12 cellular contexts compared by ENCODE assay signal in genomic region chr13:100547805-100548204, GRCh38. TPM values are rescaled to one million over a fixed set of nuclear protein-coding genes. Genes with fewer than 3 reads are reported as not detected.
DNase-seq lines count a peak whose midpoint lies in the region; ATAC-seq and TF ChIP-seq lines count a peak whose summit lies in the region.
"Had no signal": no experiment of that assay in that cellular context is flagged by ENCODE, and none has a peak within 500 bp of the region (broad histone marks: within the 10 kb centered on the region; RNA-seq: fewer than 3 reads in every experiment).

No MANE protein-coding gene starts in this region.

- DNase-seq in H9 (no peak), body of pancreas (peak; percentile 41 to 65 (median 55)), glutamatergic neuron (no peak), iPS-NIHi7 (ENCODE audit: extremely low spot score) (no peak), heart left ventricle (no peak), midbrain (lab: John Stamatoyannopoulos, UW) (no peak)
- DNase-seq: activated naive CD8-positive, alpha-beta T cell treated with anti-CD3 and anti-CD28 coated beads, Interleukin-2, amount 10 ng/mL, durations not matched to agents 7 days and 5 days; CD4-positive, alpha-beta T cell; NCI-H2029 treated with DMSO at 0.1 percent for 48 hours; PC-3 had no signal

- no peaks in the 10 kb centered on the region; the same call in 1 of the 2 replicates for H3K27me3 Mint-ChIP-seq in H9 (ENCODE audit: low read depth)
- H3K27me3 Mint-ChIP-seq in glutamatergic neuron (ENCODE audit: unreplicated experiment) = no peaks in the 10 kb centered on the region
- H3K27me3 Mint-ChIP-seq: activated naive CD8-positive, alpha-beta T cell treated with anti-CD3 and anti-CD28 coated beads, Interleukin-2, amount 10 ng/mL, durations not matched to agents 7 days and 5 days; CD4-positive, alpha-beta T cell had no signal

- H3K36me3 Mint-ChIP-seq in H9 (ENCODE audit: insufficient read depth in 1 of 3, low read depth in 3 of 3) (no peaks in the 10 kb centered on the region), glutamatergic neuron (ENCODE audit: unreplicated experiment) (no peaks in the 10 kb centered on the region)
- H3K36me3 Mint-ChIP-seq: activated naive CD8-positive, alpha-beta T cell treated with anti-CD3 and anti-CD28 coated beads, Interleukin-2, amount 10 ng/mL, durations not matched to agents 7 days and 5 days had no signal

- H3K18ac ChIP-seq in H9 (ENCODE audit: insufficient read length, low read depth, low read length) = no peak overlapping the region

- peak overlapping the region in 2 of 3 experiments; percentile 17 to 80; a peak in 2 of 7 replicates for H3K27ac Mint-ChIP-seq in H9
- H3K27ac Mint-ChIP-seq in glutamatergic neuron (ENCODE audit: unreplicated experiment) = peak overlapping the region; percentile 9
- H3K27ac Mint-ChIP-seq: activated naive CD8-positive, alpha-beta T cell treated with anti-CD3 and anti-CD28 coated beads, Interleukin-2, amount 10 ng/mL, durations not matched to agents 7 days and 5 days; CD4-positive, alpha-beta T cell had no signal

- no peak overlapping the region for H2BK5ac ChIP-seq in H9 (ENCODE audit: insufficient read length, low read length)

- no peaks in the 10 kb centered on the region for H3K4me1 ChIP-seq in H9 (ENCODE audit: insufficient read depth, low read length)
- peaks cover 39% of the 10 kb centered on the region for H3K4me1 ChIP-seq in body of pancreas
- H3K4me1 ChIP-seq in heart left ventricle = peaks cover 0 to 7% (median 0%) of the 10 kb centered on the region in 12 donors

- H3K56ac ChIP-seq in H9 (ENCODE audit: insufficient read length, low read depth, low read length) = no peak overlapping the region

- no peak overlapping the region for H2BK120ac ChIP-seq in H9 (ENCODE audit: low read depth, low read length, poor library complexity, severe bottlenecking)

- H3K79me2 ChIP-seq in H9 (ENCODE audit: insufficient read depth, low read length) = no peaks in the 10 kb centered on the region

- H2BK12ac ChIP-seq in H9 (ENCODE audit: insufficient read length, low read depth, low read length) = no peak overlapping the region

- H4K20me1 ChIP-seq in H9 (ENCODE audit: control insufficient read depth, insufficient read depth, insufficient read length) = no peaks in the 10 kb centered on the region

- H3K4me3 Mint-ChIP-seq in H9 (no peak overlapping the region), glutamatergic neuron (ENCODE audit: unreplicated experiment) (no peak overlapping the region)
- H3K4me3 Mint-ChIP-seq: activated naive CD8-positive, alpha-beta T cell treated with anti-CD3 and anti-CD28 coated beads, Interleukin-2, amount 10 ng/mL, durations not matched to agents 7 days and 5 days; CD4-positive, alpha-beta T cell had no signal

- H3K9ac ChIP-seq in H9 (ENCODE audit: extremely low read depth, insufficient read length, low read length) = no peak overlapping the region

- no peak overlapping the region for H2AK5ac ChIP-seq in H9 (ENCODE audit: insufficient read length, low read length)

- H3T11ph ChIP-seq in H9 (ENCODE audit: low read length) = no peak overlapping the region

- ATAC-seq in body of pancreas = peak; percentile 12
- no peak for ATAC-seq in heart left ventricle
- ATAC-seq in GM21576 (IDR thresholded peaks at IDR 0.05; ENCODE audit: unreplicated experiment) = no peak
- ATAC-seq: PC-3 had no signal

- peaks cover under 1 to 16% of the 10 kb centered on the region in 2 experiments; a peak in 3 of 4 replicates for H3K4me1 Mint-ChIP-seq in H9
- peaks cover 33% of the 10 kb centered on the region for H3K4me1 Mint-ChIP-seq in glutamatergic neuron (ENCODE audit: low read depth, unreplicated experiment)

- no peak overlapping the region for H2BK15ac ChIP-seq in H9 (ENCODE audit: low read depth, low read length)

- H4K5ac ChIP-seq in H9 (ENCODE audit: insufficient read length, low read depth, low read length) = no peak overlapping the region

- H3K27ac ChIP-seq in H9 (ENCODE audit: insufficient read length, low read depth, low read length) (no peak overlapping the region), body of pancreas (peak overlapping the region; percentile 39 to 75 (median 66)), skin epidermis (peak overlapping the region in 12 of 21 experiments; percentile 0 to 83 (median 22)), heart left ventricle (peak overlapping the region in 1 of 12 donors; percentile 72)

- no CpG with 5 or more reads among the region's 9 CpGs for WGBS in H9 (ENCODE audit: extremely low coverage, insufficient read length, low lambda C conversion rate)
- 21% methylated on average over 9 of the region's 9 CpGs for WGBS in body of pancreas, 2 donors
- WGBS in heart left ventricle, 4 donors = 70 to 87% (median 78%) methylated on average over 9 of the region's 9 CpGs

- TF ChIP-seq CTCF in H9 (conservative IDR thresholded peaks at IDR 0.05) (no peak), body of pancreas (IDR thresholded peaks at IDR 0.05) (no peak), glutamatergic neuron (IDR thresholded peaks at IDR 0.05; ENCODE audit: partially characterized antibody, unreplicated experiment) (no peak), heart left ventricle (IDR thresholded peaks at IDR 0.05) (no peak)

- no peaks in the 10 kb centered on the region for H3K9me3 ChIP-seq in H9 (ENCODE audit: control insufficient read depth, low read depth, low read length)
- no peaks in the 10 kb centered on the region for H3K9me3 ChIP-seq in body of pancreas
- no peaks in the 10 kb centered on the region for H3K9me3 ChIP-seq in heart left ventricle

- H3K4me2 ChIP-seq in H9 (ENCODE audit: insufficient read depth, insufficient read length, low read length) = no peak overlapping the region

- H3K4me3 ChIP-seq in body of pancreas (no peak overlapping the region), skin epidermis (no peak overlapping the region), heart left ventricle (no peak overlapping the region)

- H3K9me3 Mint-ChIP-seq in H9 (no peaks in the 10 kb centered on the region), glutamatergic neuron (ENCODE audit: unreplicated experiment) (peaks cover 7% of the 10 kb centered on the region)
- H3K9me3 Mint-ChIP-seq: activated naive CD8-positive, alpha-beta T cell treated with anti-CD3 and anti-CD28 coated beads, Interleukin-2, amount 10 ng/mL, durations not matched to agents 7 days and 5 days; CD4-positive, alpha-beta T cell had no signal

- no peak overlapping the region for H3K23ac ChIP-seq in H9 (ENCODE audit: insufficient read length, low read depth, low read length)

- H3K36me3 ChIP-seq in body of pancreas (replicated peaks in 1 of 2; ENCODE audit: insufficient read depth in 1 of 2, low read depth in 2 of 2) (no peaks in the 10 kb centered on the region), heart left ventricle (no peaks in the 10 kb centered on the region)

- intact Hi-C loops in body of pancreas (cut with DNase I) = no loop called here
- intact Hi-C loops in heart left ventricle (cut with DNase I) = no loop called here

- no peaks in the 10 kb centered on the region for H3K27me3 ChIP-seq in H9 (ENCODE audit: insufficient read depth, low read length)
- no peaks in the 10 kb centered on the region for H3K27me3 ChIP-seq in body of pancreas
- H3K27me3 ChIP-seq in heart left ventricle = no peaks in the 10 kb centered on the region

- no peaks in the 10 kb centered on the region for H3K23me2 ChIP-seq in H9 (ENCODE audit: insufficient read length, low read depth, low read length, poor library complexity, severe bottlenecking)

- H2BK20ac ChIP-seq in H9 (ENCODE audit: low read depth, low read length, poor library complexity, severe bottlenecking) = no peak overlapping the region

- H2AFZ ChIP-seq in H9 (ENCODE audit: low read length) = no peak overlapping the region

- no peaks in the 10 kb centered on the region for H3K79me1 ChIP-seq in H9 (ENCODE audit: insufficient read depth, low read depth, low read length, poor library complexity, severe bottlenecking)

- H4K8ac ChIP-seq in H9 (replicated peaks; ENCODE audit: insufficient read length, low read depth, low read length) = no peak overlapping the region

- no peak for TF ChIP-seq POLR2A in body of pancreas (IDR thresholded peaks at IDR 0.05)
- TF ChIP-seq POLR2A in heart left ventricle (IDR thresholded peaks at IDR 0.05) = no peak

- H3K14ac ChIP-seq in H9 (ENCODE audit: insufficient read depth, low read length) = no peak overlapping the region; the same call in 1 of the 2 replicates

- no peak overlapping the region for H3K4ac ChIP-seq in H9 (ENCODE audit: low read depth, low read length)

- H4K91ac ChIP-seq in H9 (ENCODE audit: insufficient read length, low read depth, low read length) = no peak overlapping the region

RNA-seq across cellular contexts. Expression of gene GGACT, which starts 40.8 kb away (rescaled TPM):
- 1.3 TPM in 2 replicates for total RNA-seq in H9 (2021)
- 10 to 100 TPM in 1 of 2 donors, 1 to 10 TPM in 1; 4.9 to 17.8 TPM for total RNA-seq in body of pancreas
- 5.2 TPM for total RNA-seq in glutamatergic neuron (ENCODE audit: unreplicated experiment)
- total RNA-seq in heart left ventricle = 1 to 10 TPM in 8 of 9 donors, under 1 TPM in 1; 1.00 to 3.9 (median 1.4) TPM
- polyA plus RNA-seq in heart left ventricle = under 1 TPM; 0.34 to 0.91 TPM

Comparison
In these comparisons a context has a peak if more than half of its experiments do, and no peak if none do; other contexts are left out.
1. DNase-seq: peak in body of pancreas (4 of 4); none in H9 (single experiment), glutamatergic neuron (single experiment), iPS-NIHi7 (single experiment), heart left ventricle (0 of 5) and midbrain (single experiment).